In genomic region chr16:84726670-84727467, GRCh38 we compare ENCODE assay signal across 10 cellular contexts. TPM values are rescaled to one million over a fixed set of nuclear protein-coding genes. Genes with fewer than 3 reads are reported as not detected.
DNase-seq lines count a peak whose midpoint lies in the region; FAIRE-seq and TF ChIP-seq lines count a peak whose summit lies in the region.
"Had no signal": no experiment of that assay in that cellular context is flagged by ENCODE, and none has a peak within 500 bp of the region (broad histone marks: within the 10 kb centered on the region; RNA-seq: fewer than 3 reads in every experiment).

No MANE protein-coding gene starts in this region.

- H3K27me3 ChIP-seq in CD8-positive, alpha-beta memory T cell (ENCODE audit: insufficient read depth, low read length, poor library complexity, severe bottlenecking) = no peaks in the 10 kb centered on the region
- H3K27me3 ChIP-seq: gastrocnemius medialis had no signal

- TF ChIP-seq CTCF in kidney (IDR thresholded peaks at IDR 0.05; ENCODE audit: borderline replicate concordance, extremely low read depth, insufficient read depth) = no peak

- peak overlapping the region in 1 of 8 donors; percentile 79 for H3K27ac Mint-ChIP-seq in CD8-positive, alpha-beta memory T cell

- H3K4me1 ChIP-seq in kidney (ENCODE audit: control insufficient read depth in 1 of 2, insufficient read depth in 1 of 2, low read depth in 1 of 2, low read length in 2 of 2) = peaks cover 22 to 38% of the 10 kb centered on the region in 2 donors
- peaks cover 31% of the 10 kb centered on the region for H3K4me1 ChIP-seq in CD8-positive, alpha-beta memory T cell (ENCODE audit: insufficient read depth, low read length)

- H3K4me3 ChIP-seq in kidney (ENCODE audit: low read length in 2 of 2) = peak overlapping the region; percentile 3 to 31
- H3K4me3 ChIP-seq in CD8-positive, alpha-beta memory T cell (ENCODE audit: low read length) = no peak overlapping the region
- H3K4me3 ChIP-seq: gastrocnemius medialis had no signal

- peak overlapping the region in 1 of 7 donors; percentile 31 for H3K4me3 Mint-ChIP-seq in CD8-positive, alpha-beta memory T cell

- H3K9me3 ChIP-seq in kidney (ENCODE audit: control insufficient read depth in 1 of 2, low read length in 2 of 2) = no peaks in the 10 kb centered on the region
- no peaks in the 10 kb centered on the region for H3K9me3 ChIP-seq in CD8-positive, alpha-beta memory T cell (ENCODE audit: low read length)
- H3K9me3 ChIP-seq: gastrocnemius medialis had no signal

- intact Hi-C loops in kidney (cut with DNase I) = loop anchor here (10.0 kb wide), 1 partner anchor 52 kb away; no protein-coding TSS in a partner anchor

- DNase-seq in stimulated activated CD4-positive, alpha-beta T cell treated with anti-CD3 and anti-CD28 coated beads, Interleukin-4, amount 100 ng/mL, for 24 hours = peak; percentile 6
- DNase-seq in stimulated activated CD4-positive, alpha-beta T cell treated with anti-CD3 and anti-CD28 coated beads, Interleukin-2, amount 100 ng/mL, for 48 hours = no peak
- DNase-seq in RPMI7951 (ENCODE audit: low read depth) (peak; percentile 28), kidney (no peak), SHP77 (lab: John Stamatoyannopoulos, UW) (no peak), OCI-M2 (lab: John Stamatoyannopoulos, UW; ENCODE audit: unreplicated experiment) (no peak), COLO829 (ENCODE audit: low spot score) (no peak)
- no peak for DNase-seq in CD8-positive, alpha-beta memory T cell

- POLR2A ChIA-PET in CD8-positive, alpha-beta memory T cell (lab: Charles Lee) = no interaction called here

- peaks cover 0 to 4% (median 0%) of the 10 kb centered on the region in 3 donors for H3K36me3 Mint-ChIP-seq in CD8-positive, alpha-beta memory T cell

- FAIRE-seq in kidney (lab: Jason Lieb, UNC) = no peak
- FAIRE-seq: TTC549 had no signal

- H3K36me3 ChIP-seq in kidney (ENCODE audit: control insufficient read depth in 1 of 2, insufficient read depth in 2 of 2, low read length in 2 of 2) = no peaks in the 10 kb centered on the region
- H3K36me3 ChIP-seq in CD8-positive, alpha-beta memory T cell (ENCODE audit: insufficient read depth, low read length) = no peaks in the 10 kb centered on the region
- H3K36me3 ChIP-seq: gastrocnemius medialis had no signal

- peaks cover 51 to 76% (median 72%) of the 10 kb centered on the region in 3 donors for H3K4me1 Mint-ChIP-seq in CD8-positive, alpha-beta memory T cell

- H3K27me3 Mint-ChIP-seq in CD8-positive, alpha-beta memory T cell = no peaks in the 10 kb centered on the region

- H3K9me3 Mint-ChIP-seq in CD8-positive, alpha-beta memory T cell = no peaks in the 10 kb centered on the region

- no peak overlapping the region for H3K9ac ChIP-seq in kidney (ENCODE audit: low read length in 2 of 2)

- CTCF ChIA-PET in CD8-positive, alpha-beta memory T cell (lab: Charles Lee) = interaction anchor here (0.6 to 5.7 kb wide), 33 partner anchors 7 to 450 kb away, joined by 3 to 59 read pairs (median 6); no protein-coding TSS in a partner anchor

- peak overlapping the region in 1 of 2 donors; percentile 34 for H3K27ac ChIP-seq in kidney (ENCODE audit: low read depth in 2 of 2, low read length in 2 of 2)
- no peak overlapping the region for H3K27ac ChIP-seq in CD8-positive, alpha-beta memory T cell (ENCODE audit: low read depth, low read length)

RNA-seq across cellular contexts. Expression of gene USP10, which starts 27.1 kb away (rescaled TPM):
- 51.1 and 54.6 TPM in 2 replicates for total RNA-seq in RPMI7951 (2014; rRNA removed; shearing (Covaris generic))
- total RNA-seq in kidney = 79.5 TPM
- polyA plus RNA-seq in kidney (ENCODE audit: insufficient read depth, low read depth, low replicate concordance) = 36.8 TPM
- 100 to 1,000 TPM; 143 to 146 TPM for total RNA-seq in CD8-positive, alpha-beta memory T cell
- 86.1 TPM for polyA plus RNA-seq in CD8-positive, alpha-beta memory T cell

Comparison
In these comparisons a context has a peak if more than half of its experiments do, and no peak if none do; other contexts are left out.
1. DNase-seq: peak in stimulated activated CD4-positive, alpha-beta T cell treated with anti-CD3 and anti-CD28 coated beads, Interleukin-4, amount 100 ng/mL, for 24 hours (single experiment) and RPMI7951 (single experiment); none in stimulated activated CD4-positive, alpha-beta T cell treated with anti-CD3 and anti-CD28 coated beads, Interleukin-2, amount 100 ng/mL, for 48 hours (0 of 2), kidney (single experiment), CD8-positive, alpha-beta memory T cell (0 of 5), SHP77 (0 of 2), OCI-M2 (single experiment) and COLO829 (single experiment).